In genomic region chr9:137243266-137243625, GRCh38 we compare ENCODE assay signal across 10 cellular contexts. TPM values are rescaled to one million over a fixed set of nuclear protein-coding genes. Genes with fewer than 3 reads are reported as not detected.
A peak's percentile ranks its signal among the peaks of the same experiment; 100 is the strongest.
DNase-seq lines count a peak whose midpoint lies in the region; ATAC-seq and TF ChIP-seq lines count a peak whose summit lies in the region.
"Not testable (repeated sequence)": the region's sequence is repeated elsewhere in the genome, so short reads cannot be mapped to it uniquely, and the experiment has no call there.
"Had no signal": no experiment of that assay in that cellular context is flagged by ENCODE, and none has a peak within 500 bp of the region (broad histone marks: within the 10 kb centered on the region; RNA-seq: fewer than 3 reads in every experiment).

No MANE protein-coding gene starts in this region.

- H3K9ac ChIP-seq in PC-3 (ENCODE audit: low read length), result not testable (repeated sequence)
- peak overlapping the region; percentile 14 to 96 for H3K9ac ChIP-seq in colonic mucosa (ENCODE audit: low read depth in 2 of 2, low read length in 2 of 2)

- peaks cover 67% of the 10 kb centered on the region for H3K36me3 Mint-ChIP-seq in Calu3 (ENCODE audit: insufficient read depth, unreplicated experiment)
- peaks cover 12% of the 10 kb centered on the region for H3K36me3 Mint-ChIP-seq in activated T-cell treated with anti-CD3 and anti-CD28 coated beads, Interleukin-2, amount 50 U/mL, for 4 hours (ENCODE audit: insufficient read depth)
- H3K36me3 Mint-ChIP-seq in naive B cell, result not testable (repeated sequence)
- H3K36me3 Mint-ChIP-seq in stimulated activated naive CD8-positive, alpha-beta T cell treated with anti-CD3 and anti-CD28 coated beads, Interleukin-15, Interleukin-2, amounts not matched to agents 100 ng/mL and 50 ng/mL, for 24 hours (ENCODE audit: low read depth), result peaks cover 27% of the 10 kb centered on the region

- peaks cover 28% of the 10 kb centered on the region for H4K20me1 ChIP-seq in PC-3 (ENCODE audit: low read length)

- not testable (repeated sequence) for H3K27ac ChIP-seq in PC-3 (ENCODE audit: low read length); colonic mucosa

- intact Hi-C loops in Calu3 (cut with micrococcal nuclease; ENCODE audit: unreplicated experiment); PC-3 (cut with micrococcal nuclease); colonic mucosa (cut with DNase I): not testable (repeated sequence)

- H3K36me3 ChIP-seq in PC-3 (ENCODE audit: low read depth, low read length) (peaks cover 17% of the 10 kb centered on the region), colonic mucosa (peaks cover 10% of the 10 kb centered on the region)

- H3K4me2 ChIP-seq in PC-3 (ENCODE audit: low read length), result peak overlapping the region; percentile 86

- TF ChIP-seq CTCF in Calu3 (IDR thresholded peaks at IDR 0.05; ENCODE audit: unreplicated experiment); PC-3 (conservative IDR thresholded peaks at IDR 0.05; ENCODE audit: low read depth, low read length); colonic mucosa (IDR thresholded peaks at IDR 0.05): not testable (repeated sequence)

- peaks cover 12% of the 10 kb centered on the region for H3K27me3 Mint-ChIP-seq in Calu3 (ENCODE audit: unreplicated experiment)
- H3K27me3 Mint-ChIP-seq in activated T-cell treated with anti-CD3 and anti-CD28 coated beads, Interleukin-2, amount 50 U/mL, for 4 hours (ENCODE audit: low read depth); naive B cell; stimulated activated naive CD8-positive, alpha-beta T cell treated with anti-CD3 and anti-CD28 coated beads, Interleukin-15, Interleukin-2, amounts not matched to agents 100 ng/mL and 50 ng/mL, for 24 hours: not testable (repeated sequence)

- not testable (repeated sequence) for H3K9me3 Mint-ChIP-seq in Calu3 (ENCODE audit: low read depth, unreplicated experiment); activated T-cell treated with anti-CD3 and anti-CD28 coated beads, Interleukin-2, amount 50 U/mL, for 4 hours; naive B cell; stimulated activated naive CD8-positive, alpha-beta T cell treated with anti-CD3 and anti-CD28 coated beads, Interleukin-15, Interleukin-2, amounts not matched to agents 100 ng/mL and 50 ng/mL, for 24 hours

- POLR2A ChIA-PET in PC-3 (lab: Charles Lee; ENCODE audit: unreplicated experiment), result interaction anchor here (1.0 kb wide), 1 partner anchor 42 kb away, joined by 3 read pairs; no protein-coding TSS in a partner anchor

- H3K4me1 Mint-ChIP-seq in Calu3 (ENCODE audit: low read depth, unreplicated experiment) (peaks cover 18% of the 10 kb centered on the region), naive B cell (peaks cover 18 to 29% (median 21%) of the 10 kb centered on the region in 3 donors)
- H3K4me1 Mint-ChIP-seq in activated T-cell treated with anti-CD3 and anti-CD28 coated beads, Interleukin-2, amount 50 U/mL, for 4 hours (ENCODE audit: low read depth), result peaks cover 27% of the 10 kb centered on the region
- peaks cover 29% of the 10 kb centered on the region for H3K4me1 Mint-ChIP-seq in stimulated activated naive CD8-positive, alpha-beta T cell treated with anti-CD3 and anti-CD28 coated beads, Interleukin-15, Interleukin-2, amounts not matched to agents 100 ng/mL and 50 ng/mL, for 24 hours (ENCODE audit: low read depth)

- H3K27ac Mint-ChIP-seq in Calu3 (ENCODE audit: unreplicated experiment) (peak overlapping the region; percentile 55), naive B cell (peak overlapping the region in 2 of 6 donors; percentile 16 to 75)
- peak overlapping the region; percentile 55 for H3K27ac Mint-ChIP-seq in stimulated activated naive CD8-positive, alpha-beta T cell treated with anti-CD3 and anti-CD28 coated beads, Interleukin-15, Interleukin-2, amounts not matched to agents 100 ng/mL and 50 ng/mL, for 24 hours

- not testable (repeated sequence) for H2AFZ ChIP-seq in PC-3 (ENCODE audit: low read length)

- H3K4me3 Mint-ChIP-seq in Calu3 (ENCODE audit: low read depth, unreplicated experiment) (peak overlapping the region; percentile 76), naive B cell (peak overlapping the region in 5 of 8 donors; percentile 12 to 85 (median 39))
- H3K4me3 Mint-ChIP-seq in activated T-cell treated with anti-CD3 and anti-CD28 coated beads, Interleukin-2, amount 50 U/mL, for 4 hours, result peak overlapping the region; percentile 87
- peak overlapping the region; percentile 85 for H3K4me3 Mint-ChIP-seq in stimulated activated naive CD8-positive, alpha-beta T cell treated with anti-CD3 and anti-CD28 coated beads, Interleukin-15, Interleukin-2, amounts not matched to agents 100 ng/mL and 50 ng/mL, for 24 hours

- H3K4me1 ChIP-seq in PC-3 (ENCODE audit: insufficient read depth, low read length) (peaks cover 24% of the 10 kb centered on the region), colonic mucosa (peaks cover 13% of the 10 kb centered on the region)

- ATAC-seq in PC-3; activated T-cell treated with anti-CD3 and anti-CD28 coated beads, Interleukin-2, amount 50 U/mL, for 4 hours; naive B cell (ENCODE audit: low read depth in 2 of 2): not testable (repeated sequence)

- peaks cover 40% of the 10 kb centered on the region for H3K79me2 ChIP-seq in PC-3 (ENCODE audit: low read length)

- H3K27me3 ChIP-seq in PC-3 (ENCODE audit: low read length); colonic mucosa: not testable (repeated sequence)

- H3K9me3 ChIP-seq in PC-3 (ENCODE audit: low read length); colonic mucosa: not testable (repeated sequence)

- not testable (repeated sequence) for DNase-seq in Calu3; PC-3; activated T-cell treated with anti-CD3 and anti-CD28 coated beads, Interleukin-2, amount 50 U/mL, for 4 hours; colonic mucosa; naive B cell

- H3F3A ChIP-seq in PC-3 (ENCODE audit: low read length, unreplicated experiment), result not testable (repeated sequence)

- peak overlapping the region; percentile 97 for H3K4me3 ChIP-seq in PC-3 (ENCODE audit: low read length)
- not testable (repeated sequence) for H3K4me3 ChIP-seq in colonic mucosa

- TSS peak; percentile 73 for BruUV-seq in Calu3 (replicated peaks; lab: Mats Ljungman, UMichigan)
- BruUV-seq in PC-3 (replicated peaks; lab: Mats Ljungman, UMichigan), result not testable (repeated sequence)

- CTCF ChIA-PET in Calu3 (lab: Charles Lee), result interaction anchor here (0.6 kb wide), 1 partner anchor 112 kb away, joined by 3 read pairs; no protein-coding TSS in a partner anchor
- CTCF ChIA-PET in PC-3 (lab: Charles Lee), result not testable (repeated sequence)

- H3K9me2 ChIP-seq in PC-3 (replicated peaks; ENCODE audit: low read length), result not testable (repeated sequence)

RNA-seq across cellular contexts. Expression of gene TUBB4B, which starts 2.2 kb away (rescaled TPM):
- total RNA-seq in Calu3 (2022), result 360 and 383 TPM in 2 replicates
- 424 and 599 TPM in 2 replicates for total RNA-seq in PC-3 (2014; rRNA removed)
- 100 to 1,000 TPM; 345 to 383 (median 380) TPM for total RNA-seq in activated T-cell treated with anti-CD3 and anti-CD28 coated beads, Interleukin-2, amount 50 U/mL, for 4 hours
- 100 to 1,000 TPM; 303 to 779 TPM for total RNA-seq in colonic mucosa
- 10 to 100 TPM; 22.7 to 53.2 (median 40.2) TPM for polyA plus RNA-seq in naive B cell (ENCODE audit: low read depth in 6 of 6)

RNA-seq across cellular contexts. Expression of gene STPG3, which starts 7.8 kb away (rescaled TPM):
- total RNA-seq in Calu3 (2022) (not detected in 2 replicates), PC-3 (2014; rRNA removed) (not detected in 2 replicates), colonic mucosa (not detected)
- not detected for total RNA-seq in activated T-cell treated with anti-CD3 and anti-CD28 coated beads, Interleukin-2, amount 50 U/mL, for 4 hours
- polyA plus RNA-seq in naive B cell (ENCODE audit: low read depth in 6 of 6), result not detected
- polyA plus RNA-seq: BJ, small intestine had no signal

RNA-seq across cellular contexts. Expression of gene NELFB, which starts 11.9 kb away (rescaled TPM):
- total RNA-seq in Calu3 (2022) (41.8 and 43.5 TPM in 2 replicates), PC-3 (2014; rRNA removed) (50.7 and 69.5 TPM in 2 replicates), colonic mucosa (10 to 100 TPM; 62.1 to 87.1 TPM)
- 10 to 100 TPM; 72.0 to 81.1 (median 73.5) TPM for total RNA-seq in activated T-cell treated with anti-CD3 and anti-CD28 coated beads, Interleukin-2, amount 50 U/mL, for 4 hours
- polyA plus RNA-seq in naive B cell (ENCODE audit: low read depth in 6 of 6), result 10 to 100 TPM; 23.5 to 37.8 (median 27.2) TPM

RNA-seq across cellular contexts. Expression of gene SLC34A3, which starts 12.5 kb away (rescaled TPM):
- total RNA-seq in Calu3 (2022) (0.26 and 0.34 TPM in 2 replicates), PC-3 (2014; rRNA removed) (1.0 and 1.5 TPM in 2 replicates), colonic mucosa (not detected)
- total RNA-seq in activated T-cell treated with anti-CD3 and anti-CD28 coated beads, Interleukin-2, amount 50 U/mL, for 4 hours, result not detected
- not detected for polyA plus RNA-seq in naive B cell (ENCODE audit: low read depth in 6 of 6)
- total RNA-seq: omental fat pad; T-helper 1 cell treated with Interleukin-12 subunit alpha and Interleukin-12 subunit beta and Interleukin-4 antibody, amounts not matched to agents 30 ng/mL and 1 ng/mL, for 36 hours had no signal
- polyA plus RNA-seq: BJ had no signal

RNA-seq across cellular contexts. Expression of gene RNF224, which starts 15.9 kb away (rescaled TPM):
- total RNA-seq in Calu3 (2022) (1.6 and 1.7 TPM in 2 replicates), PC-3 (2014; rRNA removed) (1.2 and 1.7 TPM in 2 replicates), colonic mucosa (not detected)
- total RNA-seq in activated T-cell treated with anti-CD3 and anti-CD28 coated beads, Interleukin-2, amount 50 U/mL, for 4 hours, result not detected
- not detected for polyA plus RNA-seq in naive B cell (ENCODE audit: low read depth in 6 of 6)
- total RNA-seq: T-helper 1 cell treated with Interleukin-12 subunit alpha and Interleukin-12 subunit beta and Interleukin-4 antibody, amounts not matched to agents 30 ng/mL and 1 ng/mL, for 36 hours had no signal
- polyA plus RNA-seq: BJ had no signal
